ENCODE assay signal across 21 cellular contexts in the genomic region with DNA sequence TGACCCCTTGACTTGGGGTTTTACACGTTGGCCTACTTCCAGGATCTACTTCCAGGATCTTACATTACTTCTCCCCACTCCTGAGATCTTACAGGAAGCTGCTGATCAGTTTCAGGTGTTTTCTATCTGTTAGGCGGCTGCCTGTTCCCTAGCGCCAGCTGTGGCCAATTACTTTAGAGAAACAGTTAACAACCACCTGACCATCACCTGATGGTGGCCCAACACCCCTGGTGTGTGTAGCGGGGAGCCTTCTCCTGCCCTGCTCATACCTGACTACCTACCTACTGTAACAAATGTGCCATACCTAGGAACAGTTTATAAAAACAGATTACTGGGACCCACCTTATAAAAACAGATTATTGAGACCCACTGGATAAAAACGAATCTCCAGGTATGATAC. TPM values are rescaled to one million over a fixed set of nuclear protein-coding genes. Genes with fewer than 3 reads are reported as not detected.
DNase-seq lines count a peak whose midpoint lies in the region; ATAC-seq, FAIRE-seq and TF ChIP-seq lines count a peak whose summit lies in the region.
"Had no signal": no experiment of that assay in that cellular context is flagged by ENCODE, and none has a peak within 500 bp of the region (broad histone marks: within the 10 kb centered on the region; RNA-seq: fewer than 3 reads in every experiment).

No MANE protein-coding gene starts in this region.

- TF ChIP-seq POLR2A in H1 (IDR thresholded peaks at IDR 0.05; ENCODE audit: control extremely low read depth in 1 of 2, low read depth in 2 of 2, low read length in 2 of 2), result no peak
- TF ChIP-seq POLR2A in spleen (IDR thresholded peaks at IDR 0.05), result no peak

- no peak overlapping the region for H2BK12ac ChIP-seq in H1 (ENCODE audit: low read depth, low read length)

- no peak overlapping the region for H2AFZ ChIP-seq in H1 (ENCODE audit: low read length)

- H3K4ac ChIP-seq in H1 (replicated peaks; ENCODE audit: insufficient read length, low read depth, low read length), result no peak overlapping the region

- no peak overlapping the region for H2BK15ac ChIP-seq in H1 (ENCODE audit: low read length)

- TF ChIP-seq RAD21 in H1 (IDR thresholded peaks at IDR 0.05 in 1 of 2, conservative IDR thresholded peaks at IDR 0.05 in 1 of 2; ENCODE audit: low read depth in 2 of 2, low read length in 2 of 2), result no peak

- peaks cover 24% of the 10 kb centered on the region for H3K4me1 Mint-ChIP-seq in activated T-cell treated with anti-CD3 and anti-CD28 coated beads, Interleukin-2, amount 50 U/mL, for 24 hours (ENCODE audit: low read depth)

- intact Hi-C loops in spleen (cut with DNase I; ENCODE audit: low total_unique reads), result no loop called here

- H3K36me3 Mint-ChIP-seq in activated T-cell treated with anti-CD3 and anti-CD28 coated beads, Interleukin-2, amount 50 U/mL, for 24 hours (ENCODE audit: low read depth), result peaks cover 13% of the 10 kb centered on the region

- H3K9ac ChIP-seq in H1 (replicated peaks in 1 of 4; ENCODE audit: extremely low read depth in 1 of 4, low read depth in 3 of 4, low read length in 3 of 4), result no peak overlapping the region

- CTCF ChIA-PET in HEK293 (lab: Yijun Ruan, JAX), result interaction anchor here (0.8 to 1.7 kb wide), 5 partner anchors 7 to 113 kb away, joined by 3 to 5 read pairs (median 4); no protein-coding TSS in a partner anchor
- CTCF ChIA-PET in H1 (lab: Charles Lee; ENCODE audit: partially characterized antibody), result interaction anchor here (0.6 kb wide), 1 partner anchor 1296 kb away, joined by 3 read pairs; no protein-coding TSS in a partner anchor

- H3K14ac ChIP-seq in H1 (ENCODE audit: insufficient read length), result no peak overlapping the region

- no peak overlapping the region for H2AK5ac ChIP-seq in H1 (ENCODE audit: low read depth, low read length)

- no peak for FAIRE-seq in H1 (lab: Jason Lieb, UNC)
- FAIRE-seq: A204.1 had no signal

- H2BK5ac ChIP-seq in H1 (ENCODE audit: low read depth, low read length), result no peak overlapping the region

- no peaks in the 10 kb centered on the region for H3K9me3 Mint-ChIP-seq in activated T-cell treated with anti-CD3 and anti-CD28 coated beads, Interleukin-2, amount 50 U/mL, for 24 hours
- H3K9me3 Mint-ChIP-seq: CD14-positive monocyte had no signal

- DNase-seq in activated T-cell treated with anti-CD3 and anti-CD28 coated beads, Interleukin-2, amount 50 U/mL, for 24 hours, result no peak
- no peak for DNase-seq in activated T-cell treated with anti-CD3 and anti-CD28 coated beads for 4 hours
- no peak for DNase-seq in H1 (ENCODE audit: low read depth in 1 of 2, low spot score in 2 of 2)
- peak; percentile 61 for DNase-seq in spleen
- no peak for DNase-seq in stimulated activated CD4-positive, alpha-beta T cell treated with anti-CD3 and anti-CD28 coated beads, Interleukin-1b, Interleukin-23, amount 100 ng/mL, for 48 hours
- no peak for DNase-seq in activated CD4-positive, alpha-beta T cell treated with anti-CD3 and anti-CD28 coated beads for 1 hour
- DNase-seq: DMS 273 treated with DMSO at 0.1 percent for 48 hours, DMS79 treated with DMSO at 0.1 percent for 48 hours, H7, MG63, NCI-H1048, NCI-H1417 treated with DMSO at 0.1 percent for 48 hours, NCI-H187, NCI-H524 treated with DMSO at 0.1 percent for 48 hours, PC-3, SHP77 treated with DMSO at 0.1 percent for 48 hours had no signal

- TF ChIP-seq EP300 in H1 (IDR thresholded peaks at IDR 0.05; ENCODE audit: borderline replicate concordance in 1 of 2, low read depth in 2 of 2, low read length in 2 of 2), result no peak

- no peak overlapping the region for H3K18ac ChIP-seq in H1 (ENCODE audit: extremely low read depth, low read length)

- H3K27ac ChIP-seq in HEK293 (ENCODE audit: extremely low read depth, low read depth, low read length) (peak overlapping the region; percentile 28; the same call in 1 of the 2 replicates), H1 (ENCODE audit: low read depth, low read length) (no peak overlapping the region), spleen (no peak overlapping the region)
- H3K27ac ChIP-seq: SK-N-MC had no signal

- H3K27ac Mint-ChIP-seq in activated T-cell treated with anti-CD3 and anti-CD28 coated beads, Interleukin-2, amount 50 U/mL, for 24 hours, result peak overlapping the region; percentile 44
- H3K27ac Mint-ChIP-seq: CD14-positive monocyte had no signal

- H3K56ac ChIP-seq in H1 (replicated peaks; ENCODE audit: insufficient read length, low read depth, low read length), result no peak overlapping the region

- H4K5ac ChIP-seq in H1 (ENCODE audit: insufficient read length, low read depth, low read length), result no peak overlapping the region

- no peak for ATAC-seq in GM18870 (IDR thresholded peaks at IDR 0.05; ENCODE audit: unreplicated experiment)
- ATAC-seq: PC-3 had no signal

- no peak overlapping the region for H4K91ac ChIP-seq in H1 (replicated peaks; ENCODE audit: insufficient read length, low read length)

- no peak overlapping the region for H4K8ac ChIP-seq in H1 (ENCODE audit: extremely low read depth, insufficient read depth, low read length)

- peaks cover 8% of the 10 kb centered on the region; the same call in 1 of the 2 replicates for H3K23me2 ChIP-seq in H1 (ENCODE audit: low read depth, low read length)

- no peak overlapping the region for H2BK120ac ChIP-seq in H1 (replicated peaks; ENCODE audit: low read depth, low read length)

- H3K36me3 ChIP-seq in HEK293 (ENCODE audit: control insufficient read depth in 2 of 2, insufficient read depth in 1 of 2, low read length in 2 of 2) (peaks cover 0 to 7% of the 10 kb centered on the region in 2 experiments; a peak in 1 of 3 replicates), H1 (ENCODE audit: control insufficient read depth in 2 of 4, insufficient read depth in 4 of 4, low read length in 3 of 4) (no peaks in the 10 kb centered on the region), spleen (peaks cover 0 to under 1% (median 0%) of the 10 kb centered on the region in 6 donors)
- H3K36me3 ChIP-seq: MG63 had no signal

- H3K27me3 ChIP-seq in H1 (replicated peaks in 1 of 4; ENCODE audit: control insufficient read depth in 3 of 4, extremely low read depth in 1 of 4, insufficient read depth in 3 of 4, low read length in 3 of 4) (no peaks in the 10 kb centered on the region), spleen (replicated peaks in 1 of 7) (peaks cover 0 to 1% (median 0%) of the 10 kb centered on the region in 7 donors)

- WGBS in H1 (ENCODE audit: extremely low coverage in 1 of 2, insufficient coverage in 1 of 2, insufficient read length in 1 of 2, insufficient replicate concordance in 2 of 2, low coverage in 1 of 2, low lambda C conversion rate in 2 of 2, missing lambda C conversion rate in 1 of 2), 2 experiments, result 49% methylated on average over 5 of the region's 5 CpGs; no CpG with 5 or more reads in 1 of the 2 experiments
- 77 to 91% (median 83%) methylated on average over 5 of the region's 5 CpGs for WGBS in spleen, 5 donors

- POLR2A ChIA-PET in HEK293 (lab: Yijun Ruan, JAX) (no interaction called here), H1 (lab: Charles Lee; ENCODE audit: partially characterized antibody) (no interaction called here)

- H3K4me3 Mint-ChIP-seq in activated T-cell treated with anti-CD3 and anti-CD28 coated beads, Interleukin-2, amount 50 U/mL, for 24 hours, result no peak overlapping the region
- H3K4me3 Mint-ChIP-seq: CD14-positive monocyte had no signal

- no peak overlapping the region for H3K4me2 ChIP-seq in H1 (ENCODE audit: insufficient read depth in 1 of 2, low read depth in 2 of 2, low read length in 2 of 2)

- H3K23ac ChIP-seq in H1 (ENCODE audit: insufficient read length), result no peak overlapping the region

- no peak overlapping the region for H2BK20ac ChIP-seq in H1 (ENCODE audit: low read length)

- TF ChIP-seq CTCF in HEK293 (tag by site-specific recombination; IDR thresholded peaks at IDR 0.05) (no peak), H1 (IDR thresholded peaks at IDR 0.05; ENCODE audit: control extremely low read depth in 1 of 3, insufficient read depth in 1 of 3, low read depth in 1 of 3, low read length in 3 of 3) (no peak), spleen (IDR thresholded peaks at IDR 0.05 in 8 of 11, conservative IDR thresholded peaks at IDR 0.05 in 3 of 11) (no peak)

- H3K79me1 ChIP-seq in H1 (ENCODE audit: low read depth, low read length), result no peaks in the 10 kb centered on the region; the same call in 1 of the 2 replicates

- no peak overlapping the region for H3K4me3 ChIP-seq in HEK293 (ENCODE audit: low read depth, low read length)
- no peak overlapping the region for H3K4me3 ChIP-seq in H1 (ENCODE audit: extremely low read depth in 1 of 4, insufficient read depth in 2 of 4, low read depth in 3 of 4, low read length in 4 of 4)
- H3K4me3 ChIP-seq in spleen, result no peak overlapping the region
- H3K4me3 ChIP-seq: MG63, SK-N-MC had no signal

- no peaks in the 10 kb centered on the region for H3K9me3 ChIP-seq in HEK293 (ENCODE audit: control insufficient read depth, insufficient read depth, low read depth, low read length)
- no peaks in the 10 kb centered on the region for H3K9me3 ChIP-seq in H1 (ENCODE audit: insufficient read depth in 2 of 2, low read depth in 1 of 2, low read length in 1 of 2)
- no peaks in the 10 kb centered on the region for H3K9me3 ChIP-seq in spleen
- H3K9me3 ChIP-seq: MG63 had no signal

- no peaks in the 10 kb centered on the region for H4K20me1 ChIP-seq in H1 (replicated peaks in 1 of 2; ENCODE audit: control insufficient read depth in 1 of 2, insufficient read depth in 2 of 2, low read length in 2 of 2)

- peaks cover 0 to 13% of the 10 kb centered on the region in 2 experiments; a peak in 2 of 4 replicates for H3K79me2 ChIP-seq in H1 (ENCODE audit: control insufficient read depth in 1 of 2, insufficient read depth in 2 of 2, low read length in 2 of 2)

- no peaks in the 10 kb centered on the region for H3K27me3 Mint-ChIP-seq in activated T-cell treated with anti-CD3 and anti-CD28 coated beads, Interleukin-2, amount 50 U/mL, for 24 hours

- H3K4me1 ChIP-seq in HEK293 (ENCODE audit: control insufficient read depth, insufficient read depth, low read length) (peaks cover 18% of the 10 kb centered on the region), H1 (replicated peaks in 1 of 4; ENCODE audit: control insufficient read depth in 3 of 4, insufficient read depth in 4 of 4, low read length in 3 of 4) (peaks cover 0 to 3% (median 0%) of the 10 kb centered on the region in 4 experiments; a peak in 3 of 7 replicates), spleen (peaks cover 16 to 30% (median 22%) of the 10 kb centered on the region in 6 donors)

RNA-seq across cellular contexts. Expression of gene POP4, which starts 2.8 kb away (rescaled TPM):
- 38.0 and 41.5 TPM in 2 replicates for total RNA-seq in H1 (2021; fragmentation: NEBNext Ultra II Directional; extraction: Animal tissue kit (Norgen Biotek cat#: 25700))
- polyA plus RNA-seq in H1 (2011; rRNA removed) (22.8 and 29.1 TPM in 2 replicates), spleen (10 to 100 TPM; 54.5 to 69.1 (median 68.8) TPM)
- polyA plus RNA-seq in H1 (2011; cell fraction: cytosol; rRNA removed), result 36.0 TPM
- polyA plus RNA-seq in H1 (2011; cell fraction: nucleus; rRNA removed), result 35.2 TPM
- 28.3 to 36.0 TPM (median 33.8 TPM) in 4 replicates for polyA plus RNA-seq in H1 (2012, experiment 1 of 2)
- 21.5 TPM for polyA plus RNA-seq in H1 (2012, experiment 2 of 2)
- 49.0 TPM for polyA plus RNA-seq in H1 (2013, experiment 1 of 2)
- 48.9 TPM for polyA plus RNA-seq in H1 (2013, experiment 2 of 2)
- polyA minus RNA-seq in H1 (2011; rRNA and poly(A)+ RNA removed), result 25.6 and 43.4 TPM in 2 replicates
- polyA minus RNA-seq in H1 (2011; cell fraction: cytosol; rRNA and poly(A)+ RNA removed), result 21.2 TPM
- polyA minus RNA-seq in H1 (2011; cell fraction: nucleus; rRNA and poly(A)+ RNA removed), result 48.4 TPM
- total RNA-seq in spleen, result 10 to 100 TPM; 49.3 to 73.1 (median 60.7) TPM
